17 cellular contexts compared by ENCODE assay signal in the genomic region with DNA sequence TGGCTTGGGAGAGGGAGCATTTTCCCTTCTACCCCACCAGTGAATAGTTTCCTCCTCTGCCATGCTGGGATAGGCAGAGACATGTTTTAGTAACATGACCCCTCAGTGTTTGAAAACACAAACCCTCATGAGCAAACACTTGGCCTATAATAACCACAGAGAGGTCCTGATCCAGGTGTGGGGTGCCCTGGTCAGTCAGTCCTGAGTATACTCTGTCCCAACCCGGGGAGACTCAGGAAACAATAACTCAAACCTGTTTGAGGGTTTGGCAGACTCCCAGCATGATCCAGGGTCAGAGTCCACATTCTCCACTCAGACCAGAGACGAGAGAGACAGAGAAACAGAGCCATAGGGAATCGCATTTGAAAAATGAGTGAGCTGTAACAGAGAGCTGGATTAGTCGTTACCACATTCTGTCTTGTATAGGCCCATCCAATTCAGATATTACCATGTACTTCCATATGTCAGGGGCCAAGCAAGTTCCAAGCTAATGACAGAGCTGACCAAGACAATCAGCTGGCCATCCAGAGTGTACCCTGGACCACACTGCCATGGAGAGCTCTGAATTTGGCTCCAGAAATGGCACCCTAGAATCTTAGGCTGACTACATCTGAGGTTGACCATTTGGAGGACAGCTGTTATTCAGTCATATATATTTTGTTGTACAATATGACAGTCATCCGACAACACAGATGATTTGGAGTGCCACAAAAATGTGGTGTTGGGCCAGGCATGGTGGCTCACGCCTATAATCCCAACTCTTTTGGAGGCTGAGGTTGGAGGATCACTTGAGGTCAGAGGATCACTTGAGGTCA. TPM values are rescaled to one million over a fixed set of nuclear protein-coding genes. Genes with fewer than 3 reads are reported as not detected.
DNase-seq lines count a peak whose midpoint lies in the region; ATAC-seq, FAIRE-seq and TF ChIP-seq lines count a peak whose summit lies in the region.
"Had no signal": no experiment of that assay in that cellular context is flagged by ENCODE, and none has a peak within 500 bp of the region (broad histone marks: within the 10 kb centered on the region; RNA-seq: fewer than 3 reads in every experiment).

No MANE protein-coding gene starts in this region.

- intact Hi-C loops in lower leg skin (cut with DNase I; ENCODE audit: low total_unique reads), result loop anchor here (10.0 kb wide), 1 partner anchor 55 kb away; no protein-coding TSS in a partner anchor

- peaks cover 59% of the 10 kb centered on the region for H3K4me1 Mint-ChIP-seq in osteocyte (ENCODE audit: unreplicated experiment)

- 72 to 73% methylated on average over 6 of the region's 6 CpGs for WGBS in lower leg skin, 2 donors

- H3K36me3 Mint-ChIP-seq in osteocyte (ENCODE audit: unreplicated experiment), result no peaks in the 10 kb centered on the region

- peak; percentile 88 for FAIRE-seq in RCC 7860 (lab: Jason Lieb, UNC)

- H3K27me3 Mint-ChIP-seq in osteocyte (ENCODE audit: unreplicated experiment), result no peaks in the 10 kb centered on the region

- H3K27ac ChIP-seq in foreskin keratinocyte, result no peak overlapping the region
- H3K27ac ChIP-seq: esophagus squamous epithelium had no signal

- TF ChIP-seq CTCF in foreskin keratinocyte (conservative IDR thresholded peaks at IDR 0.05) (no peak), osteocyte (IDR thresholded peaks at IDR 0.05) (no peak), lower leg skin (IDR thresholded peaks at IDR 0.05) (no peak)

- H3K27me3 ChIP-seq in foreskin keratinocyte, result no peaks in the 10 kb centered on the region
- H3K27me3 ChIP-seq: MG63 had no signal

- H3K4me3 Mint-ChIP-seq in osteocyte (ENCODE audit: unreplicated experiment), result no peak overlapping the region
- H3K4me3 Mint-ChIP-seq: activated T-helper 1 cell treated with anti-CD3 and anti-CD28 coated beads, Interleukin-12 subunit alpha, Interleukin-12 subunit beta, Interleukin-2, Interleukin-4 antibody, amounts not matched to agents 30 ng/mL and 10 ng/mL and 1 ng/mL, durations not matched to agents 14 hours and 24 hours and 36 hours had no signal

- no peak for ATAC-seq in foreskin keratinocyte
- ATAC-seq in GM19452 (IDR thresholded peaks at IDR 0.05; ENCODE audit: unreplicated experiment), result no peak

- DNase-seq in ELR (ENCODE audit: low read depth), result peak; percentile 57
- DNase-seq in RCC 7860 (ENCODE audit: low spot score), result peak; percentile 79
- peak; percentile 37 to 71 for DNase-seq in foreskin keratinocyte
- DNase-seq in osteocyte (ENCODE audit: extremely low spot score, unreplicated experiment), result no peak
- no peak for DNase-seq in NCI-H446 treated with DMSO at 0.1 percent for 48 hours (lab: John Stamatoyannopoulos, UW)
- no peak for DNase-seq in ecto neural progenitor cell (ENCODE audit: low spot score)
- no peak for DNase-seq in lower leg skin (ENCODE audit: low spot score in 2 of 2)
- DNase-seq: activated CD4-positive, alpha-beta T cell treated with anti-CD3 and anti-CD28 coated beads for 48 hours; esophagus squamous epithelium; MG63; NCI-H524; occipital lobe; stimulated activated CD4-positive, alpha-beta T cell treated with anti-CD3 and anti-CD28 coated beads, Interleukin-1b, Interleukin-23, amount 100 ng/mL, for 48 hours; stimulated activated naive CD4-positive, alpha-beta T cell treated with Interleukin-2 at 50 U/mL for 16 hours had no signal

- H3K4me3 ChIP-seq in lower leg skin (ENCODE audit: low read depth, poor library complexity, severe bottlenecking), result no peak overlapping the region
- H3K4me3 ChIP-seq: esophagus squamous epithelium, HAP-1, MG63 had no signal

- TF ChIP-seq POLR2A in lower leg skin (IDR thresholded peaks at IDR 0.05), result no peak

- peaks cover under 1% of the 10 kb centered on the region for H3K4me1 ChIP-seq in foreskin keratinocyte

- H3K27ac Mint-ChIP-seq in osteocyte (ENCODE audit: unreplicated experiment), result peak overlapping the region; percentile 92
- H3K27ac Mint-ChIP-seq: activated T-helper 1 cell treated with anti-CD3 and anti-CD28 coated beads, Interleukin-12 subunit alpha, Interleukin-12 subunit beta, Interleukin-2, Interleukin-4 antibody, amounts not matched to agents 30 ng/mL and 10 ng/mL and 1 ng/mL, durations not matched to agents 14 hours and 24 hours and 36 hours had no signal

- H3K9me3 Mint-ChIP-seq in osteocyte (ENCODE audit: unreplicated experiment), result no peaks in the 10 kb centered on the region
- H3K9me3 Mint-ChIP-seq: activated T-helper 1 cell treated with anti-CD3 and anti-CD28 coated beads, Interleukin-12 subunit alpha, Interleukin-12 subunit beta, Interleukin-2, Interleukin-4 antibody, amounts not matched to agents 30 ng/mL and 10 ng/mL and 1 ng/mL, durations not matched to agents 14 hours and 24 hours and 36 hours had no signal

RNA-seq across cellular contexts. Expression of gene CA9, which starts 4.2 kb away (rescaled TPM):
- total RNA-seq in foreskin keratinocyte (0.21 and 0.27 TPM in 2 replicates), osteocyte (not detected in 2 replicates), lower leg skin (10 to 100 TPM in 1 of 4 donors, 1 to 10 TPM in 2, under 1 TPM in 1; 0.25 to 22.2 (median 4.2) TPM)
- 0.15 and 0.19 TPM in 2 replicates for polyA plus RNA-seq in foreskin keratinocyte
- total RNA-seq: activated T-helper 1 cell treated with anti-CD3 and anti-CD28 coated beads, Interleukin-12 subunit alpha, Interleukin-12 subunit beta, Interleukin-2, Interleukin-4 antibody, amounts not matched to agents 30 ng/mL and 10 ng/mL and 1 ng/mL, durations not matched to agents 14 hours and 24 hours and 36 hours had no signal

RNA-seq across cellular contexts. Expression of gene ARHGEF39, which starts 4.5 kb away (rescaled TPM):
- total RNA-seq in foreskin keratinocyte (4.0 and 4.8 TPM in 2 replicates), osteocyte (0.86 and 1.6 TPM in 2 replicates), lower leg skin (1 to 10 TPM in 2 of 4 donors, under 1 TPM in 2; 0.32 to 7.6 (median 0.86) TPM)
- polyA plus RNA-seq in foreskin keratinocyte, result 4.9 and 5.7 TPM in 2 replicates

RNA-seq across cellular contexts. Expression of gene CCDC107, which starts 11.4 kb away (rescaled TPM):
- 12.0 and 13.5 TPM in 2 replicates for total RNA-seq in foreskin keratinocyte
- polyA plus RNA-seq in foreskin keratinocyte, result 26.3 and 27.2 TPM in 2 replicates
- 30.0 and 31.3 TPM in 2 replicates for total RNA-seq in osteocyte
- total RNA-seq in lower leg skin, result 10 to 100 TPM; 15.1 to 30.5 (median 21.2) TPM

RNA-seq across cellular contexts. Expression of gene RMRP, which starts 11.7 kb away (rescaled TPM):
- total RNA-seq in foreskin keratinocyte (3,234 and 3,953 TPM in 2 replicates), osteocyte (14,337 and 15,426 TPM in 2 replicates), lower leg skin (over 10,000 TPM in 1 of 4 donors, 1,000 to 10,000 TPM in 3; 1,358 to 15,269 (median 4,926) TPM)
- polyA plus RNA-seq in foreskin keratinocyte, result 2.0 TPM in 1 of 2 replicates, not detected in the other

RNA-seq across cellular contexts. Expression of gene SIT1, which starts 18.8 kb away (rescaled TPM):
- total RNA-seq in foreskin keratinocyte (not detected in 2 replicates), osteocyte (not detected in 2 replicates), lower leg skin (not detected)
- polyA plus RNA-seq in foreskin keratinocyte, result not detected in 2 replicates
- total RNA-seq: occipital lobe had no signal

Comparison
In these comparisons a context has a peak if more than half of its experiments do, and no peak if none do; other contexts are left out.
1. DNase-seq: peak in ELR (single experiment), RCC 7860 (single experiment) and foreskin keratinocyte (2 of 2); none in osteocyte (single experiment), NCI-H446 treated with DMSO at 0.1 percent for 48 hours (single experiment), ecto neural progenitor cell (single experiment) and lower leg skin (0 of 2).